Comparison of ENCODE assay signal across 8 cellular contexts in the genomic region with DNA sequence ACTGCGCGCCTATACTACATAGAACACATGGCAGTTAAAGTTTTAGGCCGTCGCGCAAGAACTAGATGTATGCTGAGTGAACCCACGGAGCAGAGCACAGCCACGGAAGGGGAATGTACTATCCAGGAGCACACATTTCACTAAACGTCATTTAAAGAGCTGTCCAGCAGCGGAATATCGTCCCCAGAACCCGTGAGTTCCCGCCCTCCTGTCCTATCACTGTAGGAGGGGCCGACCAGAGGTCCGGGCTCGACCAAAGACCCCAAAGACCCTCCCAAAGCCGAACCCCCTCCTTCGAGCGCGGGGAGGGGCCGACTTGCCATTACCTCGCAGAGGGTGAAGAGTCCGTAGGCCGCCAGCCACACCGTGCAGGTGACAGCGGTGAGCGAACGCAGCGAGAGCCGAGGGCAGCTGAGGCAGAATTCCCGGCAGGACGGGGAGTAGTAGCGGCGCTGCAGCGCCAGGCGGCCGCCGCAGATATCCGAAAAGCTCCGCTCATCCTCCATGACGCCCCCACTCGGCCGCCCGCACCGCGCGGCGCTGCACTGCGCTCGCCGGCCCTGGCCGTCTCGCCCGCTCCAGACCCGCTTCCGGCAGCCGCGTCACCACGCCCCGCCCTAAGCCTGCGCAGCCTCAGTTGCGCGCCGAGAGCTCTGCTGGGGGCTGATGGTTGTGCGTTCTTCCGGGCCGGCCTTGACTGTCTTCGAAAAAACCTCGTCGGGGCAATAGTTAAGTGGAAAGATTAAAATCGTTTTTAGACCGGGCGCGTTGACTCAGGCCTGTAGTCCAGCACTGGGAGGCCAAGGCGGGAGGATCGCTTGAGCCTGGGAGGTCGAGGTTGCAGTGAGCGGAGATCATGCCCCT.
A peak's percentile ranks its signal among the peaks of the same experiment; 100 is the strongest.
DNase-seq lines count a peak whose midpoint lies in the region; ATAC-seq lines count a peak whose summit lies in the region.

A gene with protein sequence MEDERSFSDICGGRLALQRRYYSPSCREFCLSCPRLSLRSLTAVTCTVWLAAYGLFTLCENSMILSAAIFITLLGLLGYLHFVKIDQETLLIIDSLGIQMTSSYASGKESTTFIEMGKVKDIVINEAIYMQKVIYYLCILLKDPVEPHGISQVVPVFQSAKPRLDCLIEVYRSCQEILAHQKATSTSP (minus strand): TSS at position 571 of the 864 bp plus-strand sequence. CDS start 65 bp downstream, at position 506.

- peak; percentile 95 for DNase-seq in Ammon's horn (ENCODE audit: low spot score)
- peak; percentile 87 to 92 for DNase-seq in NCI-H524 (lab: John Stamatoyannopoulos, UW)
- peak; percentile 96 for DNase-seq in activated CD4-positive, alpha-beta T cell treated with anti-CD3 and anti-CD28 coated beads for 48 hours
- DNase-seq in stimulated activated CD4-positive, alpha-beta T cell treated with anti-CD3 and anti-CD28 coated beads, Interleukin-1b, Interleukin-23, amount 100 ng/mL, for 48 hours = peak; percentile 93

- ATAC-seq in GM19025 (IDR thresholded peaks at IDR 0.05; ENCODE audit: low read depth, unreplicated experiment) (peak; percentile 93), HG03280 (IDR thresholded peaks at IDR 0.05; ENCODE audit: unreplicated experiment) (peak; percentile 97)

- no peaks in the 10 kb centered on the region for H3K27me3 ChIP-seq in layer of hippocampus (ENCODE audit: control insufficient read depth, insufficient read depth, low read length)

- peak within 1 kb of the TSS; percentile 90 for H3K27ac ChIP-seq in cingulate gyrus (ENCODE audit: low read depth, low read length)
- peak within 1 kb of the TSS; percentile 91 for H3K27ac ChIP-seq in layer of hippocampus (ENCODE audit: low read depth, low read length)

Comparison
In these comparisons a context has a peak if more than half of its experiments do, and no peak if none do; other contexts are left out.
1. Peak in every context shown above with its lines: DNase-seq, ATAC-seq and H3K27ac ChIP-seq.